Comparison of ENCODE assay signal across 15 cellular contexts in genomic region chr1:7585216-7585907, GRCh38.
"Had no signal": no experiment of that assay in that cellular context is flagged by ENCODE, and none has a peak within 500 bp of the region (broad histone marks: within the 10 kb centered on the region; RNA-seq: fewer than 3 reads in every experiment).

No MANE protein-coding gene starts in this region.

- DNase-seq: activated CD4-positive, alpha-beta T cell treated with anti-CD3 and anti-CD28 coated beads for 48 hours; activated CD8-positive, alpha-beta memory T cell treated with anti-CD3 and anti-CD28 coated beads, Interleukin-2, amount 50 U/mL, for 48 hours; activated CD8-positive, alpha-beta T cell treated with anti-CD3 and anti-CD28 coated beads, Interleukin-2, amount 10 ng/mL, durations not matched to agents 7 days and 5 days; amygdala; brain microvascular endothelial cell; hypothalamus; mammary epithelial cell; retina; T-helper 9 cell; trophoblast cell had no signal

- H3K4me3 Mint-ChIP-seq: activated CD8-positive, alpha-beta T cell treated with anti-CD3 and anti-CD28 coated beads, Interleukin-2, amount 10 ng/mL, durations not matched to agents 7 days and 5 days; activated naive CD4-positive, alpha-beta T cell treated with anti-CD3 and anti-CD28 coated beads, Interleukin-2, amount 50 U/mL, for 24 hours; dendritic cell treated with granulocyte-macrophage colony-stimulating factor and Interleukin-4, amounts not matched to agents 40 ng/mL and 50 ng/mL, for 4 days; nephron had no signal

- H2AFZ ChIP-seq: parathyroid adenoma had no signal

- ATAC-seq: activated CD8-positive, alpha-beta T cell treated with anti-CD3 and anti-CD28 coated beads, Interleukin-2, amount 10 ng/mL, durations not matched to agents 7 days and 5 days had no signal

- H3K9me3 Mint-ChIP-seq: activated naive CD4-positive, alpha-beta T cell treated with anti-CD3 and anti-CD28 coated beads, Interleukin-2, amount 50 U/mL, for 24 hours; dendritic cell treated with granulocyte-macrophage colony-stimulating factor and Interleukin-4, amounts not matched to agents 40 ng/mL and 50 ng/mL, for 4 days; nephron had no signal

- H3K27ac Mint-ChIP-seq: activated CD8-positive, alpha-beta T cell treated with anti-CD3 and anti-CD28 coated beads, Interleukin-2, amount 10 ng/mL, durations not matched to agents 7 days and 5 days; activated naive CD4-positive, alpha-beta T cell treated with anti-CD3 and anti-CD28 coated beads, Interleukin-2, amount 50 U/mL, for 24 hours; dendritic cell treated with granulocyte-macrophage colony-stimulating factor and Interleukin-4, amounts not matched to agents 40 ng/mL and 50 ng/mL, for 4 days; nephron had no signal

- H3K27ac ChIP-seq: brain microvascular endothelial cell, parathyroid adenoma, VCaP had no signal

- H3K27me3 ChIP-seq: brain microvascular endothelial cell had no signal

- H3K9ac ChIP-seq: parathyroid adenoma had no signal

- H3K36me3 Mint-ChIP-seq: activated naive CD4-positive, alpha-beta T cell treated with anti-CD3 and anti-CD28 coated beads, Interleukin-2, amount 50 U/mL, for 24 hours had no signal

- H3K4me1 ChIP-seq: parathyroid adenoma had no signal

- H3K4me1 Mint-ChIP-seq: activated naive CD4-positive, alpha-beta T cell treated with anti-CD3 and anti-CD28 coated beads, Interleukin-2, amount 50 U/mL, for 24 hours had no signal

- H3K36me3 ChIP-seq: brain microvascular endothelial cell had no signal

- H3K27me3 Mint-ChIP-seq: activated naive CD4-positive, alpha-beta T cell treated with anti-CD3 and anti-CD28 coated beads, Interleukin-2, amount 50 U/mL, for 24 hours; dendritic cell treated with granulocyte-macrophage colony-stimulating factor and Interleukin-4, amounts not matched to agents 40 ng/mL and 50 ng/mL, for 4 days had no signal
